ENCODE assay signal across 37 cellular contexts in the genomic region with DNA sequence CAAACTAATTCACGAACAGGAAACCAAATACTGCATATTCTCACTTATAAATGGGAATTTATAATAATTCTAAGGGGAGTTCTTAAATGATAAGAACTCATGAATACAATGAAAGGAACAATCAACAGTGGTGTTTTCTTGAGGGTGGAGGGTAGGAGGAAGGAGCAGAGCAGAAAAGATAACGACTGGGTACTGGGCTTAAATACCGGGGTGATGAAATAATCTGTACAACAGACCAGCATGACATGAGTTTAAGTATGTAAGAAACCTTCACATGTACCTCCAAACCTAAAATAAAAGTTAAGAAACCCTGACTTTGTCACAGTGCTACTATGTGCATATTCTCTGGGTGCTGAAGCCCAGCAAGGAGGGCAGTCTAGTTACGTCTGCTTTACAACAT. TPM values are rescaled to one million over a fixed set of nuclear protein-coding genes. Genes with fewer than 3 reads are reported as not detected.
"Had no signal": no experiment of that assay in that cellular context is flagged by ENCODE, and none has a peak within 500 bp of the region (broad histone marks: within the 10 kb centered on the region; RNA-seq: fewer than 3 reads in every experiment).

No MANE protein-coding gene starts in this region.

- H3K9me3 ChIP-seq: MG63 had no signal

- DNase-seq: Karpas-422, Kasumi-1, MG63, MM.1S, MV-4-11, NCI-H1048, NCI-H1092, NCI-H1092 treated with DMSO at 0.1 percent for 48 hours, NCI-H1105, NCI-H1105 treated with DMSO at 0.1 percent for 48 hours, NCI-H1417 treated with DMSO at 0.1 percent for 48 hours, NCI-H1436, NCI-H1436 treated with DMSO at 0.1 percent for 48 hours, NCI-H146, NCI-H1694, NCI-H1694 treated with DMSO at 0.1 percent for 48 hours, NCI-H187, NCI-H187 treated with DMSO at 0.1 percent for 48 hours, NCI-H1930, NCI-H2029, NCI-H2029 treated with DMSO at 0.1 percent for 48 hours, NCI-H2081, NCI-H2081 treated with DMSO at 0.1 percent for 48 hours, NCI-H2107, NCI-H2171, NCI-H2171 treated with DMSO at 0.1 percent for 48 hours, NCI-H2227 treated with DMSO at 0.1 percent for 48 hours, NCI-H226, NCI-H345, NCI-H446, NCI-H446 treated with DMSO at 0.1 percent for 48 hours, NCI-H510A, NCI-H510A treated with DMSO at 0.1 percent for 48 hours had no signal

- H3K27me3 ChIP-seq: MG63 had no signal

- H3K4me3 ChIP-seq: MG63 had no signal

- H3K36me3 ChIP-seq: MG63 had no signal

RNA-seq across cellular contexts. Expression of a gene that starts 6.6 kb away (rescaled TPM):
- total RNA-seq: LHCN-M2, M059J, MCF 10A, NCI-H460 had no signal
